In genomic region chr2:75597949-75598348, GRCh38 we compare ENCODE assay signal across 1 cellular context.
TF ChIP-seq lines count a peak whose summit lies in the region.

No MANE protein-coding gene starts in this region.

TF ChIP-seq in IMR-90, 13 proteins besides CTCF, POLR2A, EP300 and RAD21:
- TF ChIP-seq MXI1 (IDR thresholded peaks at IDR 0.05; ENCODE audit: borderline replicate concordance, low read depth, low read length) (no peak), RCOR1 (IDR thresholded peaks at IDR 0.05; ENCODE audit: insufficient replicate concordance, low read length) (no peak), NFE2L2 (IDR thresholded peaks at IDR 0.05; ENCODE audit: low read depth, low read length) (no peak), BHLHE40 (IDR thresholded peaks at IDR 0.05; ENCODE audit: low read depth, low read length) (no peak), MAZ (IDR thresholded peaks at IDR 0.05; ENCODE audit: borderline replicate concordance, low read depth, low read length) (no peak), SMC3 (IDR thresholded peaks at IDR 0.05; ENCODE audit: low read depth, low read length) (no peak), CEBPB (IDR thresholded peaks at IDR 0.05; ENCODE audit: low read depth, low read length) (no peak), MAFK (IDR thresholded peaks at IDR 0.05; ENCODE audit: low read depth, low read length) (no peak), RFX5 (IDR thresholded peaks at IDR 0.05; ENCODE audit: low read depth, low read length) (no peak)
- TF ChIP-seq, protein P1, sequence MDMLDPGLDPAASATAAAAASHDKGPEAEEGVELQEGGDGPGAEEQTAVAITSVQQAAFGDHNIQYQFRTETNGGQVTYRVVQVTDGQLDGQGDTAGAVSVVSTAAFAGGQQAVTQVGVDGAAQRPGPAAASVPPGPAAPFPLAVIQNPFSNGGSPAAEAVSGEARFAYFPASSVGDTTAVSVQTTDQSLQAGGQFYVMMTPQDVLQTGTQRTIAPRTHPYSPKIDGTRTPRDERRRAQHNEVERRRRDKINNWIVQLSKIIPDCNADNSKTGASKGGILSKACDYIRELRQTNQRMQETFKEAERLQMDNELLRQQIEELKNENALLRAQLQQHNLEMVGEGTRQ (IDR thresholded peaks at IDR 0.05; ENCODE audit: low read depth, low read length): no peak
